Comparison of ENCODE assay signal across 20 cellular contexts in the genomic region with DNA sequence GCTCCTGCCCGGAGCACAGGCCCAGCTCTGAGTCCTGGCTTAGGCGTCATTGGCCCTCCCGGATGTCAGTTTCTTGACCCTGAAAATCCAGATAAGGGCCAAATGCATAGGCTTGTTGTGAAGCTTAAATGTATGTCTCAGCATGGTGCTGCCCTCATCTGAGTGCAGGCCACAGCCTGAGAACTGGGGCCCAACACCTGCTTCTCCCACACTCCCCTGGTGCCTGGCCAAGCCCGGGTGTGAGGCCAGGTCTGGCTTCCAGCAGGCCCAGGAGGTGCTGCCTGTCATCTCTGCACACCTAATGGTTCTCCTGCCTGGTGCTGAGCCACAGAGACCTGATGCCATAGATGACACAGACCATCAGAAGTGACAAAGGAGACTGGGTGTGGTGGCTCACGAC. TPM values are rescaled to one million over a fixed set of nuclear protein-coding genes. Genes with fewer than 3 reads are reported as not detected.
DNase-seq lines count a peak whose midpoint lies in the region; ATAC-seq, FAIRE-seq and TF ChIP-seq lines count a peak whose summit lies in the region.
"Had no signal": no experiment of that assay in that cellular context is flagged by ENCODE, and none has a peak within 500 bp of the region (broad histone marks: within the 10 kb centered on the region; RNA-seq: fewer than 3 reads in every experiment).

No MANE protein-coding gene starts in this region.

- ATAC-seq in activated CD8-positive, alpha-beta memory T cell treated with anti-CD3 and anti-CD28 coated beads, Interleukin-2, amount 10 ng/mL, durations not matched to agents 7 days and 5 days: no peak
- ATAC-seq in activated T-helper 17 cell treated with anti-CD3 and anti-CD28 coated beads, Interleukin-2, amount 50 U/mL, for 72 hours (replicated peaks): no peak
- no peak for ATAC-seq in HG02884 (IDR thresholded peaks at IDR 0.05; ENCODE audit: unreplicated experiment)
- ATAC-seq: Right ventricle myocardium inferior had no signal

- no peak overlapping the region for H3K4me3 Mint-ChIP-seq in activated CD8-positive, alpha-beta memory T cell treated with anti-CD3 and anti-CD28 coated beads, Interleukin-2, amount 10 ng/mL, durations not matched to agents 7 days and 5 days
- no peak overlapping the region for H3K4me3 Mint-ChIP-seq in activated T-helper 17 cell treated with anti-CD3 and anti-CD28 coated beads, Interleukin-2, amount 50 U/mL, for 72 hours

- TF ChIP-seq POLR2A in GM12892 (IDR thresholded peaks at IDR 0.05; ENCODE audit: low read depth, low read length): no peak; the same call in 1 of the 2 replicates

- peak overlapping the region; percentile 40 for H3K27ac Mint-ChIP-seq in activated CD8-positive, alpha-beta memory T cell treated with anti-CD3 and anti-CD28 coated beads, Interleukin-2, amount 10 ng/mL, durations not matched to agents 7 days and 5 days
- peak overlapping the region; percentile 97 for H3K27ac Mint-ChIP-seq in activated T-helper 17 cell treated with anti-CD3 and anti-CD28 coated beads, Interleukin-2, amount 50 U/mL, for 72 hours

- no peak for DNase-seq in activated CD8-positive, alpha-beta memory T cell treated with anti-CD3 and anti-CD28 coated beads, Interleukin-2, amount 10 ng/mL, durations not matched to agents 7 days and 5 days
- DNase-seq in activated CD8-positive, alpha-beta memory T cell treated with anti-CD3 and anti-CD28 coated beads for 24 hours: no peak
- DNase-seq in mesenteric fat pad (ENCODE audit: low spot score) (peak; percentile 55), GDM1 (lab: John Stamatoyannopoulos, UW) (no peak), GM12892 (ENCODE audit: insufficient read length) (no peak)
- DNase-seq: EL, Karpas-422, NCI-H1417 treated with DMSO at 0.1 percent for 48 hours, NCI-H2171, NCI-H345, NCI-H524, NCI-H774, OCI-M1 had no signal

- peaks cover 32% of the 10 kb centered on the region for H3K4me1 Mint-ChIP-seq in activated CD8-positive, alpha-beta memory T cell treated with anti-CD3 and anti-CD28 coated beads, Interleukin-2, amount 10 ng/mL, durations not matched to agents 7 days and 5 days
- H3K4me1 Mint-ChIP-seq in activated T-helper 17 cell treated with anti-CD3 and anti-CD28 coated beads, Interleukin-2, amount 50 U/mL, for 72 hours: peaks cover 8% of the 10 kb centered on the region

- no peaks in the 10 kb centered on the region for H3K27me3 Mint-ChIP-seq in activated CD8-positive, alpha-beta memory T cell treated with anti-CD3 and anti-CD28 coated beads, Interleukin-2, amount 10 ng/mL, durations not matched to agents 7 days and 5 days
- no peaks in the 10 kb centered on the region for H3K27me3 Mint-ChIP-seq in activated T-helper 17 cell treated with anti-CD3 and anti-CD28 coated beads, Interleukin-2, amount 50 U/mL, for 72 hours

- peaks cover 45% of the 10 kb centered on the region for H3K36me3 Mint-ChIP-seq in activated CD8-positive, alpha-beta memory T cell treated with anti-CD3 and anti-CD28 coated beads, Interleukin-2, amount 10 ng/mL, durations not matched to agents 7 days and 5 days
- peaks cover 24% of the 10 kb centered on the region for H3K36me3 Mint-ChIP-seq in activated T-helper 17 cell treated with anti-CD3 and anti-CD28 coated beads, Interleukin-2, amount 50 U/mL, for 72 hours (ENCODE audit: low read depth)

- H3K9me3 Mint-ChIP-seq in activated CD8-positive, alpha-beta memory T cell treated with anti-CD3 and anti-CD28 coated beads, Interleukin-2, amount 10 ng/mL, durations not matched to agents 7 days and 5 days (ENCODE audit: low read depth): no peaks in the 10 kb centered on the region
- peaks cover under 1% of the 10 kb centered on the region for H3K9me3 Mint-ChIP-seq in activated T-helper 17 cell treated with anti-CD3 and anti-CD28 coated beads, Interleukin-2, amount 50 U/mL, for 72 hours

- CTCF ChIA-PET in activated CD8-positive, alpha-beta memory T cell treated with anti-CD3 and anti-CD28 coated beads, Interleukin-2, amount 10 ng/mL, durations not matched to agents 7 days and 5 days (lab: Charles Lee): interaction anchor here (1.6 kb wide), 1 partner anchor 93 kb away, joined by 5 read pairs; no protein-coding TSS in a partner anchor

- FAIRE-seq in GM12892 (lab: Jason Lieb, UNC): no peak
- FAIRE-seq: A204.1, H54, RCC 7860 had no signal

RNA-seq across cellular contexts. Expression of gene MX2, which starts 14.0 kb away (rescaled TPM):
- 100 to 1,000 TPM in 1 of 2 experiments, 10 to 100 TPM in 1; 65.1 to 158 TPM for total RNA-seq in activated CD8-positive, alpha-beta memory T cell treated with anti-CD3 and anti-CD28 coated beads, Interleukin-2, amount 10 ng/mL, durations not matched to agents 7 days and 5 days
- total RNA-seq in activated T-helper 17 cell treated with anti-CD3 and anti-CD28 coated beads, Interleukin-2, amount 50 U/mL, for 72 hours: 10 to 100 TPM; 13.0 to 59.1 TPM
- total RNA-seq in mesenteric fat pad: 39.9 TPM
- polyA plus RNA-seq in GM12892 (2012; ENCODE audit: missing spikeins): 50.1 TPM
- total RNA-seq: SJSA1 had no signal

RNA-seq across cellular contexts. Expression of gene MX1, which starts 50.2 kb away (rescaled TPM):
- total RNA-seq in activated CD8-positive, alpha-beta memory T cell treated with anti-CD3 and anti-CD28 coated beads, Interleukin-2, amount 10 ng/mL, durations not matched to agents 7 days and 5 days: 100 to 1,000 TPM; 544 to 967 TPM
- 10 to 100 TPM; 14.2 to 32.5 TPM for total RNA-seq in activated T-helper 17 cell treated with anti-CD3 and anti-CD28 coated beads, Interleukin-2, amount 50 U/mL, for 72 hours
- 60.3 TPM for total RNA-seq in mesenteric fat pad
- 130 TPM for polyA plus RNA-seq in GM12892 (2012; ENCODE audit: missing spikeins)

RNA-seq across cellular contexts. Expression of gene FAM3B, which starts 59.3 kb away (rescaled TPM):
- total RNA-seq in activated CD8-positive, alpha-beta memory T cell treated with anti-CD3 and anti-CD28 coated beads, Interleukin-2, amount 10 ng/mL, durations not matched to agents 7 days and 5 days: not detected
- not detected for total RNA-seq in activated T-helper 17 cell treated with anti-CD3 and anti-CD28 coated beads, Interleukin-2, amount 50 U/mL, for 72 hours
- 0.90 TPM for total RNA-seq in mesenteric fat pad
- polyA plus RNA-seq in GM12892 (2012; ENCODE audit: missing spikeins): not detected
- total RNA-seq: Right ventricle myocardium inferior, SJSA1 had no signal
